ENCODE assay signal across 16 cellular contexts in the genomic region with DNA sequence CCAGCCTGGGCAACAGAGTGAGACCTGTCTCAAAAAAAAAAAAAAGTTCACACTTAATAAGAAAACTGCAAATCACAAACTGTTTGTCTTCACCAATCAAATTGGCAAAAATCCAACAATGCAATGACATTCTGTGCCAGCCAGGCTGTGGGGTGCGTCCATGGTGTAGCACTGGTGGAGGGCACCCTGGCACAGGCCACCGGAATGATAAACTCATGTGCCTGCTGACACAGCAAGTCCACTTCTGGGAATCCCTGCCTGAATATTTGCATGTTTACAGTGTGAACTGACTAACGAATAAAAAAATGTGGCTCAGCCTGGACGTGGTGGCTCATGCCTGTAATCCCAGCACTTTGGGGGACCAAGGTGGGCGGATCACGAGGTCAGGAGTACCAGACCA. TPM values are rescaled to one million over a fixed set of nuclear protein-coding genes. Genes with fewer than 3 reads are reported as not detected.
DNase-seq lines count a peak whose midpoint lies in the region; ATAC-seq and TF ChIP-seq lines count a peak whose summit lies in the region.
"Had no signal": no experiment of that assay in that cellular context is flagged by ENCODE, and none has a peak within 500 bp of the region (broad histone marks: within the 10 kb centered on the region; RNA-seq: fewer than 3 reads in every experiment).

No MANE protein-coding gene starts in this region.

- H3K36me3 ChIP-seq in prostate gland: no peaks in the 10 kb centered on the region
- H3K36me3 ChIP-seq in BE2C: no peaks in the 10 kb centered on the region
- H3K36me3 ChIP-seq: neural progenitor cell, WERI-Rb-1 had no signal

- peak overlapping the region in 1 of 2 donors; percentile 41 for H3K27ac ChIP-seq in prostate gland
- H3K27ac ChIP-seq: epithelial cell of prostate, neural progenitor cell, WERI-Rb-1 had no signal

- TF ChIP-seq CTCF in fibroblast of the aortic adventitia (IDR thresholded peaks at IDR 0.05; ENCODE audit: insufficient read depth, low read length) (no peak), prostate gland (IDR thresholded peaks at IDR 0.05) (peak in 2 of 4 experiments; percentile 18 to 22), BE2C (IDR thresholded peaks at IDR 0.05; ENCODE audit: low read depth, low read length) (no peak)

- H3K4me3 ChIP-seq in fibroblast of the aortic adventitia (ENCODE audit: low read depth, low read length): no peak overlapping the region
- H3K4me3 ChIP-seq in prostate gland: no peak overlapping the region
- no peak overlapping the region for H3K4me3 ChIP-seq in BE2C (ENCODE audit: low read depth, low read length)
- H3K4me3 ChIP-seq: neural progenitor cell had no signal

- WGBS in prostate gland: 27% methylated on average over 6 of the region's 6 CpGs

- ATAC-seq in GM18498 (IDR thresholded peaks at IDR 0.05; ENCODE audit: unreplicated experiment): no peak
- ATAC-seq: HCT116 had no signal

- intact Hi-C loops in prostate gland (cut with DNase I): no loop called here

- H3K27me3 ChIP-seq in prostate gland (replicated peaks; ENCODE audit: insufficient read depth) (no peaks in the 10 kb centered on the region), BE2C (no peaks in the 10 kb centered on the region; the same call in 1 of the 2 replicates)

- H3K4me1 ChIP-seq in prostate gland (replicated peaks): peaks cover 4% of the 10 kb centered on the region
- no peaks in the 10 kb centered on the region for H3K4me1 ChIP-seq in BE2C

- DNase-seq in GM03348 (ENCODE audit: low spot score) (peak; percentile 57), RPMI8226 (peak; percentile 91), fibroblast of the aortic adventitia (ENCODE audit: low read depth) (peak; percentile 49), prostate gland (ENCODE audit: low spot score) (peak; percentile 77), BE2C (no peak), DMS153 (lab: John Stamatoyannopoulos, UW) (no peak), HT-29 (ENCODE audit: low spot score) (no peak)
- DNase-seq: anterior cingulate cortex; NCI-H2227 treated with DMSO at 0.1 percent for 48 hours; stimulated activated CD4-positive, alpha-beta T cell treated with anti-CD3 and anti-CD28 coated beads, Interleukin-2, amount 100 ng/mL, for 48 hours; stimulated activated naive CD4-positive, alpha-beta T cell treated with Interleukin-2 at 50 U/mL for 16 hours; WERI-Rb-1 had no signal

- no peaks in the 10 kb centered on the region for H3K9me3 ChIP-seq in prostate gland
- no peaks in the 10 kb centered on the region for H3K9me3 ChIP-seq in BE2C

- no peak for TF ChIP-seq POLR2A in prostate gland (IDR thresholded peaks at IDR 0.05)

RNA-seq across cellular contexts. Expression of a gene that starts 1.6 kb away (rescaled TPM):
- total RNA-seq in fibroblast of the aortic adventitia (ENCODE audit: low replicate concordance) (0.09 TPM in 1 of 2 replicates, not detected in the other), prostate gland (1 to 10 TPM; 1.6 to 5.5 TPM)
- polyA plus RNA-seq in BE2C (2012; ENCODE audit: insufficient read depth, insufficient read length, low read depth): not detected
- not detected in 2 replicates for total RNA-seq in HT-29 (2014; rRNA removed; shearing (Covaris generic))

RNA-seq across cellular contexts. Expression of a gene that starts 13.1 kb away (rescaled TPM):
- total RNA-seq in fibroblast of the aortic adventitia (ENCODE audit: low replicate concordance) (23.8 and 27.6 TPM in 2 replicates), prostate gland (100 to 1,000 TPM in 1 of 2 donors, 10 to 100 TPM in 1; 49.6 to 136 TPM)
- 492 TPM for polyA plus RNA-seq in BE2C (2012; ENCODE audit: insufficient read depth, insufficient read length, low read depth)
- total RNA-seq in HT-29 (2014; rRNA removed; shearing (Covaris generic)): 529 and 584 TPM in 2 replicates

RNA-seq across cellular contexts. Expression of a gene that starts 20.2 kb away (rescaled TPM):
- total RNA-seq in fibroblast of the aortic adventitia (ENCODE audit: low replicate concordance) (66.7 and 76.4 TPM in 2 replicates), prostate gland (100 to 1,000 TPM in 1 of 2 donors, 10 to 100 TPM in 1; 71.5 to 120 TPM)
- 467 TPM for polyA plus RNA-seq in BE2C (2012; ENCODE audit: insufficient read depth, insufficient read length, low read depth)
- 78.0 and 87.1 TPM in 2 replicates for total RNA-seq in HT-29 (2014; rRNA removed; shearing (Covaris generic))

RNA-seq across cellular contexts. Expression of a gene that starts 38.9 kb away (rescaled TPM):
- total RNA-seq in fibroblast of the aortic adventitia (ENCODE audit: low replicate concordance) (6.3 and 42.1 TPM in 2 replicates), prostate gland (100 to 1,000 TPM in 1 of 2 donors, 10 to 100 TPM in 1; 71.6 to 690 TPM)
- 156 TPM for polyA plus RNA-seq in BE2C (2012; ENCODE audit: insufficient read depth, insufficient read length, low read depth)
- 5.3 and 14.9 TPM in 2 replicates for total RNA-seq in HT-29 (2014; rRNA removed; shearing (Covaris generic))

RNA-seq across cellular contexts. Expression of a gene that starts 58.6 kb away (rescaled TPM):
- 9.6 and 27.2 TPM in 2 replicates for total RNA-seq in fibroblast of the aortic adventitia (ENCODE audit: low replicate concordance)
- 10 to 100 TPM; 18.0 to 37.3 TPM for total RNA-seq in prostate gland
- polyA plus RNA-seq in BE2C (2012; ENCODE audit: insufficient read depth, insufficient read length, low read depth): 3.2 TPM
- total RNA-seq in HT-29 (2014; rRNA removed; shearing (Covaris generic)): 13.6 and 18.9 TPM in 2 replicates

Comparison
In these comparisons a context has a peak if more than half of its experiments do, and no peak if none do; other contexts are left out.
1. DNase-seq: peak in GM03348 (single experiment), RPMI8226 (single experiment), fibroblast of the aortic adventitia (single experiment) and prostate gland (single experiment); none in BE2C (single experiment), DMS153 (single experiment) and HT-29 (single experiment).